8 cellular contexts compared by ENCODE assay signal in the genomic region with DNA sequence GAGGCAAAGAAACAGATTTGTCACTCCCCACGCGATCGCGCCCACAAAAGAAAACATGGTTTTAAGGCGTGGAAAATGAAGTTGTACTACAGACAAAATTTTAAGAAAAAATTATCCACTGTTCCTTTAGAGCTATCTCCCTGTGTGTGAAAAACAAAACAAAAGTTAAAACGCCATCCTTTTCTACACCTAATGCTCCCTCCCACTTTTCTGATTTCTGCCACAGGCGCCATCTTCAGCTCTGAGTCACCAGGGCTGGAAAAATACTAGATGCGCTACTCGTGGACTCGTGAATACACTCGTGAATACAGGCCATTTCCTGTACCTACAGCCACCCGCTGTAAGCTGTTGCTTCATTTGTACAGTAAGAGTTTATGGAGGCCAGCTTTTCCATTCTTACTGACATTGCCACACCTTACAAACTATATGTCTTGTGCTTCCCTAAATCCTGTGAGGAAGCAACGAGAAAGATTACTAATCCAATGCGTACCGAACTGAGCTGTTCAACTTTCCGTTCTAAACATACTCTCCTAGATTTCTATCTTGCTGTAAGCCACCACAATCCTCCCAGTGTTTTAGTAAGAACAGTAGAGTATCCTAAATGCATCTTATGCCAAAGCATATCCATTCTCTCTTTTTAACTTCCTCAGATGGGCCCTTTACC. TPM values are rescaled to one million over a fixed set of nuclear protein-coding genes. Genes with fewer than 3 reads are reported as not detected.
DNase-seq lines count a peak whose midpoint lies in the region; TF ChIP-seq lines count a peak whose summit lies in the region.

No MANE protein-coding gene starts in this region.

- TF ChIP-seq CTCF in vagina (IDR thresholded peaks at IDR 0.05), result peak in 1 of 3 experiments; percentile 9

- H3K36me3 ChIP-seq in vagina, result no peaks in the 10 kb centered on the region

- peak overlapping the region; percentile 57 to 88 for H3K4me3 ChIP-seq in vagina

- DNase-seq in DMS153 (lab: John Stamatoyannopoulos, UW), result peak; percentile 51
- DNase-seq in GOT3 (lab: John Stamatoyannopoulos, UW), result peak; percentile 17
- peak; percentile 69 for DNase-seq in MV-4-11 (lab: John Stamatoyannopoulos, UW)
- peak; percentile 56 for DNase-seq in T follicular helper cell (ENCODE audit: low read depth)
- peak in 48 of 56 donors; percentile 1 to 67 (median 33) for DNase-seq in amygdala (lab: John Stamatoyannopoulos, UW)
- peak; percentile 60 for DNase-seq in hepatic stellate cell (ENCODE audit: low spot score)
- DNase-seq in renal cortical epithelial cell (ENCODE audit: low read depth), result peak; percentile 92
- peak in 1 of 2 donors; percentile 94 for DNase-seq in vagina (ENCODE audit: extremely low spot score in 2 of 2)

- TF ChIP-seq POLR2A in vagina (IDR thresholded peaks at IDR 0.05), result peak in 1 of 2 donors; percentile 53

- no peaks in the 10 kb centered on the region for H3K27me3 ChIP-seq in vagina

- H3K27ac ChIP-seq in vagina, result peak overlapping the region; percentile 94

- peaks cover 28% of the 10 kb centered on the region for H3K4me1 ChIP-seq in vagina

- H3K9me3 ChIP-seq in vagina, result no peaks in the 10 kb centered on the region

- intact Hi-C loops in vagina (cut with DNase I), result loop anchor here (5.0 to 10.0 kb wide), 2 partner anchors 789 to 1716 kb away; a partner anchor contains a TSS

RNA-seq across cellular contexts. Expression of a gene that starts 0.8 kb away (rescaled TPM):
- 4.2 and 18.4 TPM in 2 replicates for total RNA-seq in renal cortical epithelial cell
- 28.7 TPM for total RNA-seq in vagina
